In the genomic region with DNA sequence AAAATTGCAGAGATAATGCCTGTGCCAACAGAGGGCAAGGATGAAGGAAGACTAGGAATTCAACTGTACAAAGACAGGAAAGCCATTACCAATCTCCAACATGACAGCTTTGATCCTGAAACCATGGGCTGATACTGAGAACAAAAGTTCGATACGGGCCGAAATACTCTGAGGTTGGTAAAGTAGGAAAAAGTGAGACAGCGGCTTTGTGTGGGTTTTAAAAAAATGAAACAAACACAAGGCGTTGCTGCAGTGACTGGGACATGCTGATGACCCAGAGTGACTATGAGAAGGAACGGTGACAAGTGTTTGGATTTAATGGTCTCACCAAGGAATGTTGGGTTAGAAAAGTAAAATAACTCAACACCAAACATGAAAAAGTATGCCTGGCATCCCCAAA, we compare ENCODE assay signal across 15 cellular contexts. TPM values are rescaled to one million over a fixed set of nuclear protein-coding genes. Genes with fewer than 3 reads are reported as not detected.
DNase-seq lines count a peak whose midpoint lies in the region; ATAC-seq and TF ChIP-seq lines count a peak whose summit lies in the region.
"Had no signal": no experiment of that assay in that cellular context is flagged by ENCODE, and none has a peak within 500 bp of the region (broad histone marks: within the 10 kb centered on the region; RNA-seq: fewer than 3 reads in every experiment).

No MANE protein-coding gene starts in this region.

- peak overlapping the region; percentile 30 for H3K27ac Mint-ChIP-seq in activated naive CD4-positive, alpha-beta T cell treated with anti-CD3 and anti-CD28 coated beads, Interleukin-2, amount 50 U/mL, for 24 hours
- no peak overlapping the region for H3K27ac Mint-ChIP-seq in activated naive CD4-positive, alpha-beta T cell treated with anti-CD3 and anti-CD28 coated beads, Interleukin-2, amount 10 ng/mL, durations not matched to agents 7 days and 5 days
- H3K27ac Mint-ChIP-seq in CD8-positive, alpha-beta T cell: peak overlapping the region; percentile 10
- H3K27ac Mint-ChIP-seq in activated B cell treated with CpG ODN at 0.5 μM for 24 hours: peak overlapping the region; percentile 30
- peak overlapping the region; percentile 41 for H3K27ac Mint-ChIP-seq in memory B cell

- H3K9me3 Mint-ChIP-seq in activated naive CD4-positive, alpha-beta T cell treated with anti-CD3 and anti-CD28 coated beads, Interleukin-2, amount 50 U/mL, for 24 hours: no peaks in the 10 kb centered on the region
- no peaks in the 10 kb centered on the region for H3K9me3 Mint-ChIP-seq in activated naive CD4-positive, alpha-beta T cell treated with anti-CD3 and anti-CD28 coated beads, Interleukin-2, amount 10 ng/mL, durations not matched to agents 7 days and 5 days
- no peaks in the 10 kb centered on the region for H3K9me3 Mint-ChIP-seq in CD8-positive, alpha-beta T cell
- H3K9me3 Mint-ChIP-seq in activated B cell treated with CpG ODN at 0.5 μM for 24 hours (no peaks in the 10 kb centered on the region), memory B cell (no peaks in the 10 kb centered on the region)

- H3K9me3 ChIP-seq in CD8-positive, alpha-beta T cell (ENCODE audit: low read length): no peaks in the 10 kb centered on the region

- no peak overlapping the region for H3K27ac ChIP-seq in CD8-positive, alpha-beta T cell (ENCODE audit: low read depth, low read length)

- peaks cover 33% of the 10 kb centered on the region for H3K36me3 Mint-ChIP-seq in activated naive CD4-positive, alpha-beta T cell treated with anti-CD3 and anti-CD28 coated beads, Interleukin-2, amount 50 U/mL, for 24 hours
- peaks cover 60% of the 10 kb centered on the region for H3K36me3 Mint-ChIP-seq in activated naive CD4-positive, alpha-beta T cell treated with anti-CD3 and anti-CD28 coated beads, Interleukin-2, amount 10 ng/mL, durations not matched to agents 7 days and 5 days
- peaks cover 69% of the 10 kb centered on the region for H3K36me3 Mint-ChIP-seq in CD8-positive, alpha-beta T cell
- H3K36me3 Mint-ChIP-seq in activated B cell treated with CpG ODN at 0.5 μM for 24 hours (ENCODE audit: low read depth) (peaks cover 71% of the 10 kb centered on the region), memory B cell (peaks cover 26% of the 10 kb centered on the region)

- no peak for DNase-seq in activated naive CD4-positive, alpha-beta T cell treated with anti-CD3 and anti-CD28 coated beads, Interleukin-2, amount 10 ng/mL, durations not matched to agents 7 days and 5 days
- no peak for DNase-seq in CD8-positive, alpha-beta T cell
- DNase-seq in activated B cell treated with CpG ODN at 0.5 μM for 24 hours: no peak
- DNase-seq in memory B cell (ENCODE audit: low spot score in 2 of 2): no peak
- DNase-seq in DMS114 treated with DMSO at 0.1 percent for 48 hours (lab: John Stamatoyannopoulos, UW; ENCODE audit: unreplicated experiment): no peak
- no peak for DNase-seq in AG20443 (ENCODE audit: low spot score)
- DNase-seq: C1 segment of cervical spinal cord; DND-41; KG1; NCI-H1105 treated with DMSO at 0.1 percent for 48 hours; NCI-H1694; NCI-H748 treated with DMSO at 0.1 percent for 48 hours; NK-92 treated with Interleukin-12 subunit alpha and Interleukin-12 subunit beta, amount 100 ng/mL, for 24 hours had no signal

- no peak overlapping the region for H3K4me3 Mint-ChIP-seq in activated naive CD4-positive, alpha-beta T cell treated with anti-CD3 and anti-CD28 coated beads, Interleukin-2, amount 50 U/mL, for 24 hours
- H3K4me3 Mint-ChIP-seq in activated naive CD4-positive, alpha-beta T cell treated with anti-CD3 and anti-CD28 coated beads, Interleukin-2, amount 10 ng/mL, durations not matched to agents 7 days and 5 days: no peak overlapping the region
- no peak overlapping the region for H3K4me3 Mint-ChIP-seq in CD8-positive, alpha-beta T cell
- H3K4me3 Mint-ChIP-seq in activated B cell treated with CpG ODN at 0.5 μM for 24 hours: no peak overlapping the region
- H3K4me3 Mint-ChIP-seq in memory B cell: no peak overlapping the region

- intact Hi-C loops in CD8-positive, alpha-beta T cell (cut with DNase I, micrococcal nuclease): no loop called here
- intact Hi-C loops in activated B cell treated with CpG ODN at 0.5 μM for 24 hours (cut with micrococcal nuclease): no loop called here

- peaks cover 29% of the 10 kb centered on the region for H3K36me3 ChIP-seq in CD8-positive, alpha-beta T cell (ENCODE audit: insufficient read depth, low read length)

- POLR2A ChIA-PET in CD8-positive, alpha-beta T cell (lab: Charles Lee): no interaction called here
- POLR2A ChIA-PET in activated B cell treated with CpG ODN at 0.5 μM for 24 hours (lab: Charles Lee): no interaction called here

- H3K27me3 ChIP-seq in CD8-positive, alpha-beta T cell (ENCODE audit: insufficient read depth, low read length): no peaks in the 10 kb centered on the region

- H3K27me3 Mint-ChIP-seq in activated naive CD4-positive, alpha-beta T cell treated with anti-CD3 and anti-CD28 coated beads, Interleukin-2, amount 50 U/mL, for 24 hours: no peaks in the 10 kb centered on the region
- H3K27me3 Mint-ChIP-seq in activated naive CD4-positive, alpha-beta T cell treated with anti-CD3 and anti-CD28 coated beads, Interleukin-2, amount 10 ng/mL, durations not matched to agents 7 days and 5 days: no peaks in the 10 kb centered on the region
- H3K27me3 Mint-ChIP-seq in CD8-positive, alpha-beta T cell (ENCODE audit: low read depth): no peaks in the 10 kb centered on the region
- H3K27me3 Mint-ChIP-seq in activated B cell treated with CpG ODN at 0.5 μM for 24 hours (no peaks in the 10 kb centered on the region), memory B cell (no peaks in the 10 kb centered on the region)

- no peak for ATAC-seq in CD8-positive, alpha-beta T cell
- ATAC-seq in activated B cell treated with CpG ODN at 0.5 μM for 24 hours (ENCODE audit: low read depth) (no peak), memory B cell (ENCODE audit: low read depth) (no peak)
- ATAC-seq: Right ventricle myocardium inferior had no signal

- CTCF ChIA-PET in activated naive CD4-positive, alpha-beta T cell treated with anti-CD3 and anti-CD28 coated beads, Interleukin-2, amount 10 ng/mL, durations not matched to agents 7 days and 5 days (lab: Charles Lee): no interaction called here
- CTCF ChIA-PET in CD8-positive, alpha-beta T cell (lab: Charles Lee): no interaction called here
- CTCF ChIA-PET in activated B cell treated with CpG ODN at 0.5 μM for 24 hours (lab: Charles Lee): no interaction called here

- H3K4me1 Mint-ChIP-seq in activated naive CD4-positive, alpha-beta T cell treated with anti-CD3 and anti-CD28 coated beads, Interleukin-2, amount 50 U/mL, for 24 hours: no peaks in the 10 kb centered on the region
- H3K4me1 Mint-ChIP-seq in activated naive CD4-positive, alpha-beta T cell treated with anti-CD3 and anti-CD28 coated beads, Interleukin-2, amount 10 ng/mL, durations not matched to agents 7 days and 5 days: no peaks in the 10 kb centered on the region
- no peaks in the 10 kb centered on the region for H3K4me1 Mint-ChIP-seq in CD8-positive, alpha-beta T cell (ENCODE audit: low read depth)
- H3K4me1 Mint-ChIP-seq in activated B cell treated with CpG ODN at 0.5 μM for 24 hours (no peaks in the 10 kb centered on the region), memory B cell (no peaks in the 10 kb centered on the region)

- TF ChIP-seq CTCF in CD8-positive, alpha-beta T cell (IDR thresholded peaks at IDR 0.05): no peak
- no peak for TF ChIP-seq CTCF in activated B cell treated with CpG ODN at 0.5 μM for 24 hours (IDR thresholded peaks at IDR 0.05)

- H3K4me1 ChIP-seq in CD8-positive, alpha-beta T cell (ENCODE audit: insufficient read depth, low read length): no peaks in the 10 kb centered on the region

- H3K4me3 ChIP-seq in CD8-positive, alpha-beta T cell (ENCODE audit: low read depth, low read length): no peak overlapping the region

RNA-seq across cellular contexts. Expression of a gene that starts 24.2 kb away (rescaled TPM):
- total RNA-seq in CD8-positive, alpha-beta T cell: not detected
- total RNA-seq in activated B cell treated with CpG ODN at 0.5 μM for 24 hours: not detected in 2 replicates
